In the genomic region with DNA sequence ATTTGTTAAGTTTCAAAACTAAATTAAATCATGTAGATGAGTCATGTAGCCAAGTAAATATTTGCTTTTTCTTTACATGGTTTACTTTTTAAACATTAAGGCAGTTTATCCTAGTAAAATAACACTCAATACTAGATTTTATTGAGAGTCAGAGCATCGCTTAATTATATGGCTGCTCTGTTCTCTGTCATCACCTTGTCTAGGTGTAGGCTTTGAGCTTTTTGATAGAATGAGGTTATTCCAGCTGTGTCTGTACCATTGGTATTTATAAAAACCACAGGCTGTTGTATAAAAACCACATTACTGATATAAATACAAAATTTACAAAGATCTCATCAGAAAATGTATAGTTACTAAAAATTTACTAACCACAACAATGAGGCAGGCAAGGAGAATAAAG, we compare ENCODE assay signal across 22 cellular contexts. TPM values are rescaled to one million over a fixed set of nuclear protein-coding genes. Genes with fewer than 3 reads are reported as not detected.
A peak's percentile ranks its signal among the peaks of the same experiment; 100 is the strongest.
DNase-seq lines count a peak whose midpoint lies in the region; ATAC-seq, FAIRE-seq and TF ChIP-seq lines count a peak whose summit lies in the region.
"Had no signal": no experiment of that assay in that cellular context is flagged by ENCODE, and none has a peak within 500 bp of the region (broad histone marks: within the 10 kb centered on the region; RNA-seq: fewer than 3 reads in every experiment).

No MANE protein-coding gene starts in this region.

- H3K27ac Mint-ChIP-seq in astrocyte (ENCODE audit: unreplicated experiment): no peak overlapping the region
- no peak overlapping the region for H3K27ac Mint-ChIP-seq in chondrocyte (ENCODE audit: unreplicated experiment)
- H3K27ac Mint-ChIP-seq: CD14-positive monocyte had no signal

- no peaks in the 10 kb centered on the region for H3K27me3 ChIP-seq in astrocyte (ENCODE audit: insufficient read depth, low read length)
- H3K27me3 ChIP-seq: MG63 had no signal

- H3K9ac ChIP-seq in astrocyte (ENCODE audit: low read length): no peak overlapping the region
- H3K9ac ChIP-seq: GM23248 had no signal

- DNase-seq in ELR (ENCODE audit: low read depth) (peak; percentile 5), NCI-H69 (lab: John Stamatoyannopoulos, UW) (peak; percentile 75), astrocyte (ENCODE audit: low read depth) (peak; percentile 8), putamen (ENCODE audit: low spot score) (peak; percentile 29), left cardiac atrium (no peak), chondrocyte (ENCODE audit: low spot score) (no peak)
- DNase-seq in activated CD4-positive, alpha-beta T cell treated with anti-CD3 and anti-CD28 coated beads, Interleukin-2, amount 50 U/mL, for 48 hours: no peak
- DNase-seq: DMS 273 treated with DMSO at 0.1 percent for 48 hours, GF-D8, GM23248, Kasumi-1, MG63, NCI-H1048, NCI-H1436, NCI-H2029, NCI-H2171 treated with DMSO at 0.1 percent for 48 hours, NCI-H748 treated with DMSO at 0.1 percent for 48 hours, PC-9 had no signal

- peaks cover 2% of the 10 kb centered on the region for H3K36me3 Mint-ChIP-seq in astrocyte (ENCODE audit: low read depth, unreplicated experiment)
- no peaks in the 10 kb centered on the region for H3K36me3 Mint-ChIP-seq in chondrocyte (ENCODE audit: low read depth)
- H3K36me3 Mint-ChIP-seq: CD14-positive monocyte had no signal

- H3K79me2 ChIP-seq in astrocyte (ENCODE audit: insufficient read depth, low read length): no peaks in the 10 kb centered on the region

- H3K4me2 ChIP-seq in astrocyte (ENCODE audit: low read length): no peak overlapping the region
- H3K4me2 ChIP-seq: PC-9 had no signal

- ATAC-seq in left cardiac atrium: no peak

- H3K4me3 ChIP-seq in astrocyte (ENCODE audit: insufficient read depth, low read depth, low read length): no peak overlapping the region
- H3K4me3 ChIP-seq: GM23248, HAP-1, MG63, PC-9 had no signal

- TF ChIP-seq CTCF in astrocyte (IDR thresholded peaks at IDR 0.05; ENCODE audit: insufficient read depth, low read depth, low read length) (no peak), chondrocyte (IDR thresholded peaks at IDR 0.05) (no peak)

- H3K9me3 Mint-ChIP-seq in astrocyte (ENCODE audit: unreplicated experiment) (peaks cover 3% of the 10 kb centered on the region), chondrocyte (ENCODE audit: low read depth) (no peaks in the 10 kb centered on the region)

- H4K20me1 ChIP-seq in astrocyte (ENCODE audit: insufficient read depth, low read length): no peaks in the 10 kb centered on the region

- H3K27ac ChIP-seq in astrocyte (ENCODE audit: low read depth, low read length): no peak overlapping the region
- H3K27ac ChIP-seq: GM23248, PC-9 had no signal

- H3K4me1 Mint-ChIP-seq in astrocyte (ENCODE audit: low read depth, unreplicated experiment): no peaks in the 10 kb centered on the region
- H3K4me1 Mint-ChIP-seq in chondrocyte (ENCODE audit: low read depth): no peaks in the 10 kb centered on the region
- H3K4me1 Mint-ChIP-seq: CD14-positive monocyte had no signal

- no peak for FAIRE-seq in astrocyte (lab: Jason Lieb, UNC)

- H2AFZ ChIP-seq in astrocyte (ENCODE audit: low read depth, low read length): no peak overlapping the region
- H2AFZ ChIP-seq: GM23248, PC-9 had no signal

- no peak overlapping the region for H3K4me3 Mint-ChIP-seq in astrocyte (ENCODE audit: unreplicated experiment)
- H3K4me3 Mint-ChIP-seq in chondrocyte (ENCODE audit: unreplicated experiment): no peak overlapping the region
- H3K4me3 Mint-ChIP-seq: CD14-positive monocyte had no signal

- H3K4me1 ChIP-seq in astrocyte (ENCODE audit: insufficient read depth, low read length): no peaks in the 10 kb centered on the region
- H3K4me1 ChIP-seq: HAP-1 had no signal

- H3K9me3 ChIP-seq in astrocyte (ENCODE audit: insufficient read depth, low read depth, low read length): no peaks in the 10 kb centered on the region
- H3K9me3 ChIP-seq: HAP-1, MG63 had no signal

- intact Hi-C loops in left cardiac atrium (cut with DNase I): no loop called here

- no peaks in the 10 kb centered on the region for H3K36me3 ChIP-seq in astrocyte (ENCODE audit: insufficient read depth, low read length)
- H3K36me3 ChIP-seq: HAP-1, MG63 had no signal

- H3K27me3 Mint-ChIP-seq in astrocyte (ENCODE audit: low read depth, unreplicated experiment) (no peaks in the 10 kb centered on the region), chondrocyte (ENCODE audit: low read depth) (no peaks in the 10 kb centered on the region)

RNA-seq across cellular contexts. Expression of a gene that starts 42.5 kb away (rescaled TPM):
- 0.55 and 1.1 TPM in 2 replicates for total RNA-seq in astrocyte
- total RNA-seq in left cardiac atrium: 1 to 10 TPM; 1.5 to 2.2 TPM
- total RNA-seq in chondrocyte: 0.74 to 1.7 TPM (median 1.0 TPM) in 3 replicates
- total RNA-seq: Daoy, GM23248, SK-MEL-5 had no signal

Comparison
In these comparisons a context has a peak if more than half of its experiments do, and no peak if none do; other contexts are left out.
1. DNase-seq: peak in ELR (single experiment), NCI-H69 (single experiment), astrocyte (single experiment) and putamen (single experiment); none in left cardiac atrium (single experiment), activated CD4-positive, alpha-beta T cell treated with anti-CD3 and anti-CD28 coated beads, Interleukin-2, amount 50 U/mL, for 48 hours (0 of 2) and chondrocyte (single experiment).